In genomic region chr7:5406957-5407930, GRCh38 we compare ENCODE assay signal across 14 cellular contexts. TPM values are rescaled to one million over a fixed set of nuclear protein-coding genes. Genes with fewer than 3 reads are reported as not detected.
DNase-seq lines count a peak whose midpoint lies in the region; ATAC-seq, FAIRE-seq and TF ChIP-seq lines count a peak whose summit lies in the region.
"Had no signal": no experiment of that assay in that cellular context is flagged by ENCODE, and none has a peak within 500 bp of the region (broad histone marks: within the 10 kb centered on the region; RNA-seq: fewer than 3 reads in every experiment).

No MANE protein-coding gene starts in this region.

- H3K9me3 ChIP-seq in HCT116 (ENCODE audit: control insufficient read depth in 1 of 2, insufficient read depth in 1 of 2, low read depth in 1 of 2, low read length in 2 of 2) (no peaks in the 10 kb centered on the region), astrocyte (ENCODE audit: insufficient read depth, low read depth, low read length) (no peaks in the 10 kb centered on the region), thoracic aorta (no peaks in the 10 kb centered on the region)
- H3K9me3 ChIP-seq: MG63, mucosa of descending colon, spleen had no signal

- intact Hi-C loops in HCT116 (cut with micrococcal nuclease), result no loop called here

- H3K36me3 ChIP-seq in HCT116 (ENCODE audit: control insufficient read depth in 1 of 2, insufficient read depth in 2 of 2, low read length in 2 of 2) (no peaks in the 10 kb centered on the region), astrocyte (ENCODE audit: insufficient read depth, low read length) (peaks cover 4% of the 10 kb centered on the region), thoracic aorta (peaks cover 8% of the 10 kb centered on the region)

- H2AFZ ChIP-seq in HCT116 (ENCODE audit: low read depth, low read length, poor library complexity, severe bottlenecking), result no peak overlapping the region
- no peak overlapping the region for H2AFZ ChIP-seq in astrocyte (ENCODE audit: low read depth, low read length)

- peaks cover 59% of the 10 kb centered on the region for H3K79me2 ChIP-seq in HCT116 (ENCODE audit: insufficient read depth, low read length)
- H3K79me2 ChIP-seq in astrocyte (ENCODE audit: insufficient read depth, low read length), result peaks cover 91% of the 10 kb centered on the region

- FAIRE-seq in astrocyte (lab: Jason Lieb, UNC), result no peak
- FAIRE-seq in frontal cortex (lab: Jason Lieb, UNC), result no peak
- FAIRE-seq: GM12892 had no signal

- RAD21 ChIA-PET in HCT116 (lab: Charles Lee; ENCODE audit: low non-redundant PET in 1 of 2, low total read pairs in 2 of 2, uncharacterized antibody in 2 of 2, unreplicated experiment in 2 of 2), result no interaction called here

- 0 out of 2 replicates have a peak, but pooled peaks have one; percentile 22 for ATAC-seq in HCT116
- ATAC-seq in thoracic aorta (ENCODE audit: insufficient number of reproducible peaks, low FRiP score, low read depth), result no peak
- ATAC-seq: mucosa of descending colon had no signal

- POLR2A ChIA-PET in HCT116 (lab: Charles Lee), result interaction anchor here (1.2 kb wide), 1 partner anchor 9 kb away, joined by 4 read pairs; no protein-coding TSS in a partner anchor
- POLR2A ChIA-PET in HEK293T (lab: Yijun Ruan, JAX), result no interaction called here

- H3K4me2 ChIP-seq in HCT116 (ENCODE audit: low read length) (no peak overlapping the region), astrocyte (ENCODE audit: low read length) (peak overlapping the region; percentile 25)

- no peaks in the 10 kb centered on the region for H3K27me3 ChIP-seq in HCT116 (ENCODE audit: insufficient read depth, low read length)
- H3K27me3 ChIP-seq in astrocyte (ENCODE audit: insufficient read depth, low read length), result no peaks in the 10 kb centered on the region
- H3K27me3 ChIP-seq in thoracic aorta (replicated peaks; ENCODE audit: insufficient read depth), result no peaks in the 10 kb centered on the region
- H3K27me3 ChIP-seq: MG63, spleen had no signal

- H3K27ac Mint-ChIP-seq in astrocyte (ENCODE audit: unreplicated experiment), result peak overlapping the region; percentile 83

- TF ChIP-seq POLR2A in HCT116 (IDR thresholded peaks at IDR 0.05; ENCODE audit: borderline replicate concordance, extremely low read depth, insufficient read depth, insufficient read length), result no peak

- peak overlapping the region; percentile 30 for H3K4me3 Mint-ChIP-seq in astrocyte (ENCODE audit: unreplicated experiment)

- peaks cover 7% of the 10 kb centered on the region for H3K36me3 Mint-ChIP-seq in astrocyte (ENCODE audit: low read depth, unreplicated experiment)

- no peaks in the 10 kb centered on the region for H4K20me1 ChIP-seq in HCT116 (ENCODE audit: insufficient read depth)
- H4K20me1 ChIP-seq in astrocyte (ENCODE audit: insufficient read depth, low read length), result peaks cover 76% of the 10 kb centered on the region

- H3K9ac ChIP-seq in HCT116 (ENCODE audit: low read length), result no peak overlapping the region
- H3K9ac ChIP-seq in astrocyte (ENCODE audit: low read length), result peak overlapping the region; percentile 0

- H3K4me1 ChIP-seq in HCT116 (ENCODE audit: control insufficient read depth in 1 of 2, insufficient read depth in 2 of 2, low read length in 2 of 2) (peaks cover 31 to 32% of the 10 kb centered on the region in 2 experiments), astrocyte (ENCODE audit: insufficient read depth, low read length) (peaks cover 26% of the 10 kb centered on the region), thoracic aorta (ENCODE audit: control insufficient read depth in 1 of 2, low read depth in 2 of 2) (peaks cover 34 to 79% of the 10 kb centered on the region in 2 donors)

- no peaks in the 10 kb centered on the region for H3K27me3 Mint-ChIP-seq in astrocyte (ENCODE audit: low read depth, unreplicated experiment)

- H3K9me2 ChIP-seq in HCT116 (ENCODE audit: insufficient read depth), result no peaks in the 10 kb centered on the region

- BruUV-seq in HCT116 (replicated peaks; lab: Mats Ljungman, UMichigan), result no TSS peak

- H3K27ac ChIP-seq in HCT116 (ENCODE audit: low read depth, low read length), result no peak overlapping the region
- no peak overlapping the region for H3K27ac ChIP-seq in astrocyte (ENCODE audit: low read depth, low read length)
- H3K27ac ChIP-seq in thoracic aorta, result peak overlapping the region; percentile 20 to 42

- no peak for TF ChIP-seq CTCF in HCT116 (IDR thresholded peaks at IDR 0.05 in 2 of 3, conservative IDR thresholded peaks at IDR 0.05 in 1 of 3; ENCODE audit: borderline replicate concordance in 1 of 3, insufficient read depth in 1 of 3, low read depth in 2 of 3, low read length in 2 of 3)
- TF ChIP-seq CTCF in astrocyte (IDR thresholded peaks at IDR 0.05; ENCODE audit: insufficient read depth, low read depth, low read length), result no peak
- TF ChIP-seq CTCF in thoracic aorta (IDR thresholded peaks at IDR 0.05), result no peak

- TF ChIP-seq RAD21 in HCT116 (IDR thresholded peaks at IDR 0.05; ENCODE audit: low read depth), result no peak

- H3K4me3 ChIP-seq in HCT116 (replicated peaks in 1 of 2; ENCODE audit: low read depth in 1 of 2, low read length in 2 of 2), result no peak overlapping the region
- H3K4me3 ChIP-seq in astrocyte (ENCODE audit: insufficient read depth, low read depth, low read length), result no peak overlapping the region
- peak overlapping the region; percentile 15 for H3K4me3 ChIP-seq in thoracic aorta
- H3K4me3 ChIP-seq: MG63, mucosa of descending colon, spleen had no signal

- H3K4me1 Mint-ChIP-seq in astrocyte (ENCODE audit: low read depth, unreplicated experiment), result peaks cover 24% of the 10 kb centered on the region

- no peak for DNase-seq in HCT116 (ENCODE audit: low read depth, low spot score)
- no peak for DNase-seq in astrocyte (ENCODE audit: low read depth)
- peak; percentile 85 for DNase-seq in iPS-NIHi7 (ENCODE audit: extremely low spot score)
- DNase-seq in thoracic aorta (ENCODE audit: low spot score), result no peak
- DNase-seq in HEK293T (ENCODE audit: extremely low spot score), result no peak
- no peak for DNase-seq in frontal cortex (ENCODE audit: low spot score in 2 of 2)
- no peak for DNase-seq in NCI-H2081 treated with DMSO at 0.1 percent for 48 hours (lab: John Stamatoyannopoulos, UW)
- DNase-seq: activated CD4-positive, alpha-beta T cell treated with anti-CD3 and anti-CD28 coated beads for 4 hours; activated effector memory CD4-positive, alpha-beta T cell treated with Interleukin-2 at 50 U/mL for 16 hours; MG63; mucosa of descending colon; NCI-H748 treated with DMSO at 0.1 percent for 48 hours; spleen had no signal

- H3K9me3 Mint-ChIP-seq in astrocyte (ENCODE audit: unreplicated experiment), result no peaks in the 10 kb centered on the region

- CTCF ChIA-PET in HCT116 (lab: Charles Lee) (no interaction called here), HEK293T (lab: Yijun Ruan, JAX) (no interaction called here)

TF ChIP-seq in HCT116, 20 proteins besides CTCF, POLR2A, EP300 and RAD21:
- no peak for TF ChIP-seq SP1 (IDR thresholded peaks at IDR 0.05; ENCODE audit: low read depth)
- TF ChIP-seq JUND (IDR thresholded peaks at IDR 0.05), result no peak
- no peak for TF ChIP-seq ZFX (IDR thresholded peaks at IDR 0.05)
- TF ChIP-seq POLR2AphosphoS5 (IDR thresholded peaks at IDR 0.05; ENCODE audit: low read depth, low read length), result no peak
- no peak for TF ChIP-seq EZH2phosphoT487 (IDR thresholded peaks at IDR 0.05; ENCODE audit: borderline replicate concordance)

TF ChIP-seq in HEK293T, 16 proteins besides CTCF, POLR2A, EP300 and RAD21:
- TF ChIP-seq BHLHE40 (IDR thresholded peaks at IDR 0.05; ENCODE audit: borderline replicate concordance) (no peak), TARDBP (IDR thresholded peaks at IDR 0.05) (no peak), FOXA1 (IDR thresholded peaks at IDR 0.05) (no peak), SUZ12 (IDR thresholded peaks at IDR 0.05) (no peak), L3MBTL2 (conservative IDR thresholded peaks at IDR 0.05) (no peak), ELF4 (IDR thresholded peaks at IDR 0.05) (no peak), SP1 (IDR thresholded peaks at IDR 0.05) (no peak), FOXK2 (IDR thresholded peaks at IDR 0.05) (no peak), HDGF (IDR thresholded peaks at IDR 0.05; ENCODE audit: borderline replicate concordance) (no peak), PKNOX1 (IDR thresholded peaks at IDR 0.05) (no peak), CTBP1 (IDR thresholded peaks at IDR 0.05; ENCODE audit: borderline replicate concordance) (no peak), NFRKB (IDR thresholded peaks at IDR 0.05) (no peak), ZNF384 (IDR thresholded peaks at IDR 0.05) (no peak), ARNT (IDR thresholded peaks at IDR 0.05) (no peak), FOXM1 (IDR thresholded peaks at IDR 0.05; ENCODE audit: borderline replicate concordance) (no peak), LEF1 (IDR thresholded peaks at IDR 0.05; ENCODE audit: borderline replicate concordance) (no peak)

RNA-seq across cellular contexts. Expression of gene TNRC18, which starts 16.4 kb away (rescaled TPM):
- total RNA-seq in HCT116 (2021; ENCODE audit: unreplicated experiment), result 101 TPM
- polyA plus RNA-seq in HCT116 (2012), result 65.0 and 67.6 TPM in 2 replicates
- 77.8 and 84.3 TPM in 2 replicates for total RNA-seq in astrocyte
- total RNA-seq in thoracic aorta, result 100 to 1,000 TPM; 182 to 244 TPM
- total RNA-seq in frontal cortex, result 40.8 TPM

Comparison
In these comparisons a context has a peak if more than half of its experiments do, and no peak if none do; other contexts are left out.
1. H3K27ac ChIP-seq: peak in thoracic aorta (2 of 2); none in HCT116 (single experiment) and astrocyte (single experiment).